ENCODE assay signal across 8 cellular contexts in the genomic region with DNA sequence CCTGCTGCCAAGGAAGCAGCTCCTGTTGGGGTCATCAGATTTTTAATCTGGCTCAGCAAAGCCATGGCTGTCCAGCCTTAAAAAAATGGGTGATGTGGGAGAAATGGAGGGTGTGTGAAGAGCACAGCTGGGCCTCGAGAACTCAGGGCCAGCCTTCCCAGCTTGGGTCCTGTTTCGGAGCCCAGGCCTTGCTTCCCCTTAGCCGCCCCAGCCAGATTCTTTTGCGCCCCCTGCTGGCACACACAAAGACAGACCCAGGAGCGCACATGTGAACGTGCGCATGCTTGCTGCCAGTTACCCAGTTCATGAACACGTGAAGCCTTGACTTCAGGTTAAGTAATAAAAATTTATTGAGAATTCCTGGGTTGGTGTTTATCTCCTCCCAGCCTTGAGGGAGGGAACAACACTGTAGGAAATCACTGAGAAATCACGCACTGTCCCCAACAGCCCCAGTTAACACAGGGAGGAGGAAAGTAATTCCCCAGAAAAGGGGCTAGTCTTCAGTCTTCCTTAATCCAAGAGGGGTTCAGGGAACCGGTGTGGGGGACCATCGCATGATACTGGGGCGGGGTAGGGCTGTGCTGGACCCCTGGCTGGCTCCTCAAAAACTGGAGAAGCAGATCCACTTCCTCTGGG.
A peak's percentile ranks its signal among the peaks of the same experiment; 100 is the strongest.
DNase-seq lines count a peak whose midpoint lies in the region; ATAC-seq and TF ChIP-seq lines count a peak whose summit lies in the region.

No MANE protein-coding gene starts in this region.

- H3K36me3 Mint-ChIP-seq in memory B cell: peaks cover 28% of the 10 kb centered on the region

- no peaks in the 10 kb centered on the region for H3K27me3 Mint-ChIP-seq in memory B cell

- H3K4me1 Mint-ChIP-seq in memory B cell: peaks cover 50% of the 10 kb centered on the region

- peak; percentile 65 for DNase-seq in NCI-H526 treated with DMSO at 0.1 percent for 48 hours (lab: John Stamatoyannopoulos, UW)
- DNase-seq in activated CD4-positive, alpha-beta T cell treated with anti-CD3 and anti-CD28 coated beads, Interleukin-2, amount 50 U/mL, for 48 hours: peak; percentile 89 to 92
- DNase-seq in ecto neural progenitor cell (ENCODE audit: low spot score): peak; percentile 93
- DNase-seq in memory B cell (ENCODE audit: low spot score in 2 of 2): peak; percentile 88 to 89
- DNase-seq in stimulated activated CD8-positive, alpha-beta memory T cell treated with anti-CD3 and anti-CD28 coated beads, Interleukin-12 subunit alpha, Interleukin-12 subunit beta, amount 100 ng/mL, for 4 hours (ENCODE audit: low read depth): peak; percentile 73

- peak overlapping the region; percentile 63 for H3K27ac Mint-ChIP-seq in memory B cell

- H3K9me3 Mint-ChIP-seq in memory B cell: no peaks in the 10 kb centered on the region

- TF ChIP-seq CTCF in GM12801 (IDR thresholded peaks at IDR 0.05; ENCODE audit: extremely low read depth, insufficient read length): peak; percentile 23

- H3K4me3 Mint-ChIP-seq in memory B cell: peak overlapping the region; percentile 21

- ATAC-seq in HG03432 (IDR thresholded peaks at IDR 0.05; ENCODE audit: unreplicated experiment) (peak; percentile 37), memory B cell (ENCODE audit: low read depth) (peak; percentile 70), HG03521 (IDR thresholded peaks at IDR 0.05; ENCODE audit: unreplicated experiment) (no peak)
